ENCODE assay signal across 20 cellular contexts in genomic region chr17:80367510-80367909, GRCh38. TPM values are rescaled to one million over a fixed set of nuclear protein-coding genes. Genes with fewer than 3 reads are reported as not detected.
DNase-seq lines count a peak whose midpoint lies in the region; ATAC-seq, FAIRE-seq and TF ChIP-seq lines count a peak whose summit lies in the region.
"Had no signal": no experiment of that assay in that cellular context is flagged by ENCODE, and none has a peak within 500 bp of the region (broad histone marks: within the 10 kb centered on the region; RNA-seq: fewer than 3 reads in every experiment).

No MANE protein-coding gene starts in this region.

- POLR2A ChIA-PET in HepG2 (lab: Yijun Ruan, JAX): no interaction called here

- no peak overlapping the region for H3K4me2 ChIP-seq in HepG2 (ENCODE audit: low read depth, low read length)

- H3K9me3 ChIP-seq in HepG2 (ENCODE audit: low read length) (no peaks in the 10 kb centered on the region), spleen (no peaks in the 10 kb centered on the region)

- peaks cover 80% of the 10 kb centered on the region for H3K36me3 Mint-ChIP-seq in activated naive CD4-positive, alpha-beta T cell treated with anti-CD3 and anti-CD28 coated beads, Interleukin-2, amount 10 ng/mL, durations not matched to agents 7 days and 5 days

- DNase-seq in activated naive CD4-positive, alpha-beta T cell treated with anti-CD3 and anti-CD28 coated beads, Interleukin-2, amount 10 ng/mL, durations not matched to agents 7 days and 5 days: peak; percentile 14
- DNase-seq in activated naive CD4-positive, alpha-beta T cell treated with anti-CD3 and anti-CD28 coated beads, Interleukin-2, amount 50 U/mL, for 16 hours: no peak
- no peak for DNase-seq in bronchial epithelial cell (ENCODE audit: low read depth)
- no peak for DNase-seq in HepG2 (ENCODE audit: low spot score)
- peak; percentile 36 for DNase-seq in spleen
- DNase-seq in dedifferentiated amniotic fluid mesenchymal stem cell (ENCODE audit: extremely low spot score): no peak
- no peak for DNase-seq in NOMO-1 (lab: John Stamatoyannopoulos, UW; ENCODE audit: unreplicated experiment in 2 of 2)
- DNase-seq: DND-41, H9, IMR-90, Karpas-422, NCI-H1436, NCI-H1930, NCI-H2171 treated with DMSO at 0.1 percent for 48 hours, NCI-H446, NCI-H69, SHP77 had no signal

- no peaks in the 10 kb centered on the region for H3K4me1 Mint-ChIP-seq in activated naive CD4-positive, alpha-beta T cell treated with anti-CD3 and anti-CD28 coated beads, Interleukin-2, amount 10 ng/mL, durations not matched to agents 7 days and 5 days
- H3K4me1 Mint-ChIP-seq: B cell, H9 had no signal

- no peak overlapping the region for H3K4me3 Mint-ChIP-seq in activated naive CD4-positive, alpha-beta T cell treated with anti-CD3 and anti-CD28 coated beads, Interleukin-2, amount 10 ng/mL, durations not matched to agents 7 days and 5 days
- H3K4me3 Mint-ChIP-seq: B cell, H9 had no signal

- no peak overlapping the region for H3K27ac Mint-ChIP-seq in activated naive CD4-positive, alpha-beta T cell treated with anti-CD3 and anti-CD28 coated beads, Interleukin-2, amount 10 ng/mL, durations not matched to agents 7 days and 5 days
- H3K27ac Mint-ChIP-seq: B cell, H9 had no signal

- H4K20me1 ChIP-seq in HepG2 (ENCODE audit: insufficient read depth, low read length): no peaks in the 10 kb centered on the region

- H3K27me3 ChIP-seq in bronchial epithelial cell (ENCODE audit: control insufficient read depth, insufficient read depth, low read length) (no peaks in the 10 kb centered on the region), HepG2 (ENCODE audit: control insufficient read depth in 1 of 2, insufficient read depth in 2 of 2, low read length in 2 of 2) (no peaks in the 10 kb centered on the region), spleen (replicated peaks in 1 of 7) (no peaks in the 10 kb centered on the region)

- H3K36me3 ChIP-seq in bronchial epithelial cell (ENCODE audit: control insufficient read depth, insufficient read depth, low read length): peaks cover 42% of the 10 kb centered on the region
- peaks cover 19 to 63% of the 10 kb centered on the region in 2 experiments for H3K36me3 ChIP-seq in HepG2 (replicated peaks in 1 of 2; ENCODE audit: control insufficient read depth in 1 of 2, insufficient read depth in 2 of 2, low read length in 2 of 2)
- peaks cover 23 to 100% (median 95%) of the 10 kb centered on the region in 6 donors for H3K36me3 ChIP-seq in spleen

- TF ChIP-seq POLR2A in HepG2 (IDR thresholded peaks at IDR 0.05; ENCODE audit: insufficient read depth in 1 of 2, low read depth in 2 of 2, low read length in 2 of 2): no peak
- TF ChIP-seq POLR2A in spleen (IDR thresholded peaks at IDR 0.05): no peak

- H3K4me3 ChIP-seq in bronchial epithelial cell (ENCODE audit: low read depth, low read length) (no peak overlapping the region), HepG2 (replicated peaks in 1 of 3; ENCODE audit: insufficient read depth in 1 of 3, low read depth in 2 of 3, low read length in 3 of 3) (no peak overlapping the region), spleen (no peak overlapping the region)

- TF ChIP-seq EP300 in HepG2 (IDR thresholded peaks at IDR 0.05; ENCODE audit: low read depth in 2 of 2, low read length in 2 of 2): no peak
- no peak for TF ChIP-seq EP300 in HepG2 (CRISPR knock-in tag; IDR thresholded peaks at IDR 0.05; ENCODE audit: borderline replicate concordance)

- in situ Hi-C loops in HepG2 (cut with HindIII; ENCODE audit: extremely low pct_ligation_motif_present, low pct_unique_long_range_greater_than_20kb): no loop called here

- H2AFZ ChIP-seq in HepG2 (ENCODE audit: low read length): no peak overlapping the region

- TF ChIP-seq RAD21 in HepG2 (CRISPR knock-in tag; IDR thresholded peaks at IDR 0.05): no peak

- CTCF ChIA-PET in activated naive CD4-positive, alpha-beta T cell treated with anti-CD3 and anti-CD28 coated beads, Interleukin-2, amount 10 ng/mL, durations not matched to agents 7 days and 5 days (lab: Charles Lee): no interaction called here
- CTCF ChIA-PET in HepG2 (lab: Yijun Ruan, JAX; ENCODE audit: low intra/inter-chr PET ratio, low total read pairs): no interaction called here

- H3K27me3 Mint-ChIP-seq in activated naive CD4-positive, alpha-beta T cell treated with anti-CD3 and anti-CD28 coated beads, Interleukin-2, amount 10 ng/mL, durations not matched to agents 7 days and 5 days: no peaks in the 10 kb centered on the region
- H3K27me3 Mint-ChIP-seq: B cell had no signal

- intact Hi-C loops in HepG2 (cut with micrococcal nuclease; ENCODE audit: unreplicated experiment): no loop called here
- intact Hi-C loops in spleen (cut with DNase I; ENCODE audit: low total_unique reads): no loop called here

- H3K4me1 ChIP-seq in HepG2 (ENCODE audit: insufficient read depth, low read length) (no peaks in the 10 kb centered on the region), spleen (peaks cover 0 to 23% (median 3%) of the 10 kb centered on the region in 6 donors)

- H3K27ac ChIP-seq in HepG2 (ENCODE audit: extremely low read length, insufficient read depth, low read length): no peak overlapping the region
- peak overlapping the region in 1 of 8 donors; percentile 8 for H3K27ac ChIP-seq in spleen
- H3K27ac ChIP-seq: HL-60 had no signal

- H3K9me3 Mint-ChIP-seq in activated naive CD4-positive, alpha-beta T cell treated with anti-CD3 and anti-CD28 coated beads, Interleukin-2, amount 10 ng/mL, durations not matched to agents 7 days and 5 days: no peaks in the 10 kb centered on the region
- H3K9me3 Mint-ChIP-seq: H9 had no signal

- TF ChIP-seq CTCF in bronchial epithelial cell (IDR thresholded peaks at IDR 0.05; ENCODE audit: insufficient read depth, low read length, severe bottlenecking) (no peak), HepG2 (CRISPR knock-in tag; IDR thresholded peaks at IDR 0.05) (no peak), spleen (IDR thresholded peaks at IDR 0.05 in 8 of 11, conservative IDR thresholded peaks at IDR 0.05 in 3 of 11) (no peak)

- ATAC-seq in HepG2 (no peak), GM21367 (IDR thresholded peaks at IDR 0.05; ENCODE audit: unreplicated experiment) (no peak)

- H3K9ac ChIP-seq in HepG2 (ENCODE audit: insufficient read depth, low read depth, low read length): no peak overlapping the region

- H3K79me2 ChIP-seq in HepG2 (ENCODE audit: insufficient read depth, low read length): no peaks in the 10 kb centered on the region

- WGBS in HepG2 (ENCODE audit: low lambda C conversion rate): 91% methylated on average over 17 of the region's 17 CpGs
- 89 to 94% (median 93%) methylated on average over 17 of the region's 17 CpGs for WGBS in spleen, 5 donors

- no TSS peak for BruUV-seq in HepG2 (replicated peaks; lab: Mats Ljungman, UMichigan)

- FAIRE-seq in bronchial epithelial cell (lab: Jason Lieb, UNC) (peak; percentile 73), HepG2 (lab: Jason Lieb, UNC) (no peak)

TF ChIP-seq in HepG2, 621 proteins besides CTCF, POLR2A, EP300 and RAD21:
- TF ChIP-seq NR2F1 (CRISPR knock-in tag; IDR thresholded peaks at IDR 0.05) (no peak), KAT2B (IDR thresholded peaks at IDR 0.05; ENCODE audit: borderline replicate concordance, low read depth, low read length) (no peak), AGO2 (optimal IDR thresholded peaks at IDR 0.05; ENCODE audit: low read depth, low read length) (peak; percentile 24), ZKSCAN8 (CRISPR knock-in tag; IDR thresholded peaks at IDR 0.05; ENCODE audit: borderline replicate concordance) (no peak), SAFB2 (CRISPR knock-in tag; IDR thresholded peaks at IDR 0.05; ENCODE audit: borderline replicate concordance, low read depth) (no peak), POGZ (CRISPR knock-in tag; IDR thresholded peaks at IDR 0.05) (no peak)

RNA-seq across cellular contexts. Expression of gene ENDOV, which starts 47.5 kb away (rescaled TPM):
- total RNA-seq in bronchial epithelial cell (19.5 and 20.6 TPM in 2 replicates), HepG2 (2016; rRNA removed; fragmentation: Illumina TruSeq; extraction: Trizol) (15.1 and 16.0 TPM in 2 replicates), spleen (10 to 100 TPM; 20.3 to 47.4 (median 29.0) TPM)
- total RNA-seq in HepG2 (2016; cell fraction: cytosol; rRNA removed; fragmentation: Illumina TruSeq; extraction: Trizol; ENCODE audit: low read depth): 4.7 and 13.7 TPM in 2 replicates
- total RNA-seq in HepG2 (2016; cell fraction: insoluble cytoplasmic fraction; rRNA removed; fragmentation: Illumina TruSeq; extraction: Trizol): 13.4 and 18.2 TPM in 2 replicates
- total RNA-seq in HepG2 (2016; cell fraction: membrane; rRNA removed; fragmentation: Illumina TruSeq; extraction: Trizol): 11.1 and 11.3 TPM in 2 replicates
- 12.0 and 13.2 TPM in 2 replicates for total RNA-seq in HepG2 (2016; cell fraction: nucleus; rRNA removed; fragmentation: Illumina TruSeq; extraction: Trizol)
- polyA plus RNA-seq in HepG2 (2011; rRNA removed) (17.1 and 19.8 TPM in 2 replicates), spleen (10 to 100 TPM in 2 of 3 donors, 1 to 10 TPM in 1; 9.7 to 22.2 (median 18.9) TPM)
- polyA plus RNA-seq in HepG2 (2011; cell fraction: cytosol; rRNA removed): 12.3 and 17.8 TPM in 2 replicates
- 45.5 and 45.6 TPM in 2 replicates for polyA plus RNA-seq in HepG2 (2011; cell fraction: nucleus; rRNA removed)
- polyA plus RNA-seq in HepG2 (2012): 11.8 and 15.4 TPM in 2 replicates
- 5.9 and 6.8 TPM in 2 replicates for polyA plus RNA-seq in HepG2 (2016; cell fraction: cytosol; fragmentation: Illumina TruSeq; extraction: Trizol; ENCODE audit: low read depth)
- polyA plus RNA-seq in HepG2 (2016; cell fraction: insoluble cytoplasmic fraction; fragmentation: Illumina TruSeq; extraction: Trizol; ENCODE audit: low read depth): 13.7 and 14.0 TPM in 2 replicates
- 8.4 and 8.6 TPM in 2 replicates for polyA plus RNA-seq in HepG2 (2016; cell fraction: membrane; fragmentation: Illumina TruSeq; extraction: Trizol; ENCODE audit: low read depth)
- polyA plus RNA-seq in HepG2 (2016; cell fraction: nucleus; fragmentation: Illumina TruSeq; extraction: Trizol; ENCODE audit: insufficient read depth, low read depth): 27.6 and 30.0 TPM in 2 replicates
- 28.6 and 32.9 TPM in 2 replicates for polyA minus RNA-seq in HepG2 (2011; rRNA and poly(A)+ RNA removed; ENCODE audit: low replicate concordance)
- polyA minus RNA-seq in HepG2 (2011; cell fraction: cytosol; rRNA and poly(A)+ RNA removed): 5.3 and 7.2 TPM in 2 replicates
- polyA minus RNA-seq in HepG2 (2011; cell fraction: nucleus; rRNA and poly(A)+ RNA removed): 33.6 and 36.6 TPM in 2 replicates

Comparison
In these comparisons a context has a peak if more than half of its experiments do, and no peak if none do; other contexts are left out.
1. DNase-seq: peak in activated naive CD4-positive, alpha-beta T cell treated with anti-CD3 and anti-CD28 coated beads, Interleukin-2, amount 10 ng/mL, durations not matched to agents 7 days and 5 days (single experiment) and spleen (single experiment); none in activated naive CD4-positive, alpha-beta T cell treated with anti-CD3 and anti-CD28 coated beads, Interleukin-2, amount 50 U/mL, for 16 hours (single experiment), bronchial epithelial cell (single experiment), HepG2 (single experiment), dedifferentiated amniotic fluid mesenchymal stem cell (single experiment) and NOMO-1 (0 of 2).